Comparison of ENCODE assay signal across 23 cellular contexts in genomic region chr1:171661076-171661650, GRCh38. TPM values are rescaled to one million over a fixed set of nuclear protein-coding genes. Genes with fewer than 3 reads are reported as not detected.
A peak's percentile ranks its signal among the peaks of the same experiment; 100 is the strongest.
DNase-seq lines count a peak whose midpoint lies in the region; ATAC-seq, FAIRE-seq and TF ChIP-seq lines count a peak whose summit lies in the region.
"Had no signal": no experiment of that assay in that cellular context is flagged by ENCODE, and none has a peak within 500 bp of the region (broad histone marks: within the 10 kb centered on the region; RNA-seq: fewer than 3 reads in every experiment).

No MANE protein-coding gene starts in this region.

- no peaks in the 10 kb centered on the region for H3K79me2 ChIP-seq in mammary epithelial cell (ENCODE audit: insufficient read depth, low read length)
- H3K79me2 ChIP-seq in K562 (ENCODE audit: control insufficient read depth, insufficient read depth, low read length) = no peaks in the 10 kb centered on the region

- H3K27ac Mint-ChIP-seq in MCF 10A (ENCODE audit: low read depth, unreplicated experiment) (no peak overlapping the region), nephron progenitor cell (peak overlapping the region; percentile 56), type B pancreatic cell (peak overlapping the region; percentile 83)
- H3K27ac Mint-ChIP-seq: CD4-positive, CD25-positive, alpha-beta regulatory T cell; HFFc6 had no signal

- H3K4me1 Mint-ChIP-seq in MCF 10A (ENCODE audit: insufficient read depth, unreplicated experiment) = no peaks in the 10 kb centered on the region
- H3K4me1 Mint-ChIP-seq in nephron progenitor cell = peaks cover 4% of the 10 kb centered on the region
- H3K4me1 Mint-ChIP-seq in type B pancreatic cell (ENCODE audit: unreplicated experiment) = peaks cover 12% of the 10 kb centered on the region
- H3K4me1 Mint-ChIP-seq: CD4-positive, CD25-positive, alpha-beta regulatory T cell had no signal

- no peak for TF ChIP-seq EP300 in K562 (IDR thresholded peaks at IDR 0.05; ENCODE audit: low read length)

- H3K9me3 ChIP-seq in mammary epithelial cell (replicated peaks; ENCODE audit: insufficient read depth, low read length) = no peaks in the 10 kb centered on the region
- no peaks in the 10 kb centered on the region for H3K9me3 ChIP-seq in K562 (replicated peaks; ENCODE audit: control insufficient read depth, insufficient read depth, low read depth, low read length)
- H3K9me3 ChIP-seq: BE2C had no signal

- H3K36me3 Mint-ChIP-seq in MCF 10A (ENCODE audit: insufficient read depth, unreplicated experiment) = peaks cover 5% of the 10 kb centered on the region
- no peaks in the 10 kb centered on the region for H3K36me3 Mint-ChIP-seq in nephron progenitor cell (ENCODE audit: low read depth)
- no peaks in the 10 kb centered on the region for H3K36me3 Mint-ChIP-seq in type B pancreatic cell
- H3K36me3 Mint-ChIP-seq: CD4-positive, CD25-positive, alpha-beta regulatory T cell had no signal

- H3K36me3 ChIP-seq in mammary epithelial cell (ENCODE audit: insufficient read depth, low read length) = no peaks in the 10 kb centered on the region
- H3K36me3 ChIP-seq in K562 (ENCODE audit: control insufficient read depth, insufficient read depth, low read length) = no peaks in the 10 kb centered on the region
- H3K36me3 ChIP-seq: BE2C had no signal

- peak; percentile 34; the same call in 2 of the 3 replicates for ATAC-seq in K562

- no peak overlapping the region for H3K4me3 Mint-ChIP-seq in MCF 10A (ENCODE audit: unreplicated experiment)
- H3K4me3 Mint-ChIP-seq in nephron progenitor cell = no peak overlapping the region
- H3K4me3 Mint-ChIP-seq in type B pancreatic cell = no peak overlapping the region
- H3K4me3 Mint-ChIP-seq: CD4-positive, CD25-positive, alpha-beta regulatory T cell; HFFc6 had no signal

- DNase-seq in mammary epithelial cell = peak; percentile 21
- DNase-seq in MCF 10A (ENCODE audit: unreplicated experiment) = no peak
- no peak for DNase-seq in K562 (ENCODE audit: extremely low read depth in 1 of 4, low spot score in 3 of 4)
- DNase-seq in nephron progenitor cell = no peak
- DNase-seq in type B pancreatic cell (ENCODE audit: extremely low spot score, unreplicated experiment) = no peak
- DNase-seq in COLO829 (ENCODE audit: low spot score) = no peak
- no peak for DNase-seq in GM13977 (ENCODE audit: low spot score)
- DNase-seq in OCI-M2 (lab: John Stamatoyannopoulos, UW; ENCODE audit: unreplicated experiment) = no peak
- DNase-seq: BE2C; CD4-positive, CD25-positive, alpha-beta regulatory T cell; HFFc6; NCI-H1417 treated with DMSO at 0.1 percent for 48 hours; NCI-H1930; NCI-H2171; NCI-H526; NK-92 treated with Interleukin-12 subunit alpha and Interleukin-12 subunit beta, amount 100 ng/mL, for 24 hours; SHP77 had no signal

- no peak for FAIRE-seq in K562 (lab: Jason Lieb, UNC)
- FAIRE-seq: H54 had no signal

- in situ Hi-C loops in mammary epithelial cell (cut with MboI; ENCODE audit: low sequenced_read_pairs in 2 of 2) = no loop called here
- in situ Hi-C loops in K562 (cut with MboI) = no loop called here
- in situ Hi-C loops in GM13977 (cut with MboI; ENCODE audit: low pct_unique_long_range_greater_than_20kb, low sequenced_read_pairs, unreplicated experiment) = no loop called here

- peaks cover 6% of the 10 kb centered on the region for H3K4me1 ChIP-seq in mammary epithelial cell (ENCODE audit: insufficient read depth, low read length)
- H3K4me1 ChIP-seq in K562 (replicated peaks in 1 of 2; ENCODE audit: control insufficient read depth in 2 of 2, insufficient read depth in 2 of 2, low read length in 2 of 2) = no peaks in the 10 kb centered on the region
- H3K4me1 ChIP-seq: BE2C had no signal

- H3K27me3 Mint-ChIP-seq in MCF 10A (ENCODE audit: insufficient read depth, unreplicated experiment) (no peaks in the 10 kb centered on the region), nephron progenitor cell (ENCODE audit: low read depth, poor library complexity) (peaks cover 3% of the 10 kb centered on the region), type B pancreatic cell (no peaks in the 10 kb centered on the region)

- dilution Hi-C loops in mammary epithelial cell (cut with HindIII; ENCODE audit: low sequenced_read_pairs) = no loop called here

- no peaks in the 10 kb centered on the region for H3K9me3 Mint-ChIP-seq in MCF 10A (ENCODE audit: unreplicated experiment)
- H3K9me3 Mint-ChIP-seq in nephron progenitor cell = no peaks in the 10 kb centered on the region
- H3K9me3 Mint-ChIP-seq in type B pancreatic cell = peaks cover 9% of the 10 kb centered on the region
- H3K9me3 Mint-ChIP-seq: HFFc6 had no signal

- H3K27ac ChIP-seq in mammary epithelial cell (ENCODE audit: insufficient read depth, low read depth, low read length) (no peak overlapping the region), K562 (ENCODE audit: extremely low read depth, low read depth, low read length) (no peak overlapping the region)
- H3K27ac ChIP-seq: KMS-11, SK-N-MC had no signal

- BruUV-seq in mammary epithelial cell (replicated peaks; lab: Mats Ljungman, UMichigan) = no TSS peak
- BruUV-seq in MCF 10A (replicated peaks; lab: Mats Ljungman, UMichigan) = no TSS peak
- BruUV-seq in K562 (replicated peaks; lab: Mats Ljungman, UMichigan) = no TSS peak

- TF ChIP-seq POLR2A in K562 (conservative IDR thresholded peaks at IDR 0.05) = no peak

- 35% methylated on average over 5 of the region's 5 CpGs for WGBS in mammary epithelial cell (ENCODE audit: low coverage, missing lambda C conversion rate)
- 16% methylated on average over 5 of the region's 5 CpGs for WGBS in K562 (ENCODE audit: insufficient coverage, low coverage, missing lambda C conversion rate)

- no peak for TF ChIP-seq RAD21 in K562 (CRISPR knock-in tag; conservative IDR thresholded peaks at IDR 0.05 in 1 of 2, IDR thresholded peaks at IDR 0.05 in 1 of 2)

- H3K4me3 ChIP-seq in mammary epithelial cell (replicated peaks in 1 of 3; ENCODE audit: insufficient read depth in 1 of 3, low read depth in 2 of 3, low read length in 3 of 3) = no peak overlapping the region
- no peak overlapping the region for H3K4me3 ChIP-seq in K562
- H3K4me3 ChIP-seq: SK-N-MC had no signal

- H4K20me1 ChIP-seq in mammary epithelial cell (ENCODE audit: insufficient read depth, low read length) (no peaks in the 10 kb centered on the region), K562 (replicated peaks; ENCODE audit: control insufficient read depth, insufficient read depth, low read length) (no peaks in the 10 kb centered on the region)

- no peak for TF ChIP-seq CTCF in mammary epithelial cell (conservative IDR thresholded peaks at IDR 0.05 in 1 of 2, IDR thresholded peaks at IDR 0.05 in 1 of 2; ENCODE audit: extremely low read depth in 1 of 2, insufficient read depth in 1 of 2, low read depth in 1 of 2, low read length in 2 of 2)
- no peak for TF ChIP-seq CTCF in MCF 10A (IDR thresholded peaks at IDR 0.05; ENCODE audit: unreplicated experiment)
- no peak for TF ChIP-seq CTCF in K562 (IDR thresholded peaks at IDR 0.05 in 2 of 3, conservative IDR thresholded peaks at IDR 0.05 in 1 of 3; ENCODE audit: insufficient read depth in 2 of 3, low read depth in 1 of 3, low read length in 3 of 3)
- no peak for TF ChIP-seq CTCF in nephron progenitor cell (IDR thresholded peaks at IDR 0.05)
- TF ChIP-seq CTCF in type B pancreatic cell (conservative IDR thresholded peaks at IDR 0.05) = no peak
- no peak for TF ChIP-seq CTCF in GM13977 (IDR thresholded peaks at IDR 0.05; ENCODE audit: extremely low read depth, insufficient read depth, missing control alignments)

- POLR2A ChIA-PET in MCF 10A (lab: Yijun Ruan, JAX) (no interaction called here), K562 (lab: Yijun Ruan, JAX) (interaction anchor here (1.1 kb wide), 1 partner anchor 12 kb away, joined by 3 read pairs; no protein-coding TSS in a partner anchor)

- H3K9ac ChIP-seq in mammary epithelial cell (ENCODE audit: insufficient read depth, low read length) = no peak overlapping the region
- no peak overlapping the region for H3K9ac ChIP-seq in K562 (ENCODE audit: insufficient read depth in 1 of 2, low read depth in 2 of 2, low read length in 2 of 2)
- H3K9ac ChIP-seq: KMS-11 had no signal

- no peaks in the 10 kb centered on the region for H3K9me1 ChIP-seq in K562 (ENCODE audit: control insufficient read depth, insufficient read depth, low read length)

- H3K4me2 ChIP-seq in mammary epithelial cell (ENCODE audit: insufficient read depth, low read depth, low read length) (no peak overlapping the region), K562 (ENCODE audit: insufficient read depth, low read length) (no peak overlapping the region)
- H3K4me2 ChIP-seq: KMS-11 had no signal

- H2AFZ ChIP-seq in mammary epithelial cell (ENCODE audit: low read depth, low read length) = peak overlapping the region; percentile 81
- no peak overlapping the region for H2AFZ ChIP-seq in K562 (ENCODE audit: low read depth, low read length)

- intact Hi-C loops in mammary epithelial cell (cut with micrococcal nuclease) = no loop called here
- intact Hi-C loops in MCF 10A (cut with micrococcal nuclease) = no loop called here
- intact Hi-C loops in K562 (cut with micrococcal nuclease) = no loop called here

- H3K27me3 ChIP-seq in mammary epithelial cell (ENCODE audit: insufficient read depth, low read length) = no peaks in the 10 kb centered on the region
- peaks cover 16 to 23% of the 10 kb centered on the region in 2 experiments; a peak in 4 of 5 replicates for H3K27me3 ChIP-seq in K562 (ENCODE audit: control insufficient read depth in 2 of 2, insufficient read depth in 2 of 2, low read length in 2 of 2)

- CTCF ChIA-PET in mammary epithelial cell (lab: Charles Lee; ENCODE audit: low non-redundant PET) (interaction anchor here (1.0 kb wide), 1 partner anchor 17 kb away, joined by 4 read pairs; no protein-coding TSS in a partner anchor), MCF 10A (lab: Yijun Ruan, JAX) (interaction anchor here (0.9 to 1.1 kb wide), 3 partner anchors 16 to 78 kb away, joined by 3 to 4 read pairs (median 3); no protein-coding TSS in a partner anchor), K562 (lab: Yijun Ruan, JAX; ENCODE audit: low intra/inter-chr PET ratio) (no interaction called here)

RNA-seq across cellular contexts. Expression of gene MYOC, which starts 8.7 kb away (rescaled TPM):
- total RNA-seq in mammary epithelial cell (not detected), MCF 10A (2022) (not detected in 2 replicates), K562 (2014; rRNA removed) (not detected in 2 replicates), K562 (2014; rRNA removed; fragmentation: Illumina TruSeq; extraction: Trizol) (not detected in 2 replicates), K562 (2015; rRNA removed; fragmentation: Illumina TruSeq; extraction: Trizol) (not detected in 2 replicates), K562 (2021) (not detected in 2 replicates), type B pancreatic cell (ENCODE audit: low replicate concordance) (not detected in 2 replicates)
- polyA plus RNA-seq in mammary epithelial cell (not detected), K562 (2011; rRNA removed) (not detected in 2 replicates), K562 (2014; fragmentation: Illumina TruSeq; extraction: Trizol) (not detected in 2 replicates), K562 (2014; fragmentation: Nextera tagmentation; extraction: Ambion mirVana) (not detected), K562 (2014; rRNA removed) (not detected in 2 replicates)
- polyA minus RNA-seq in mammary epithelial cell = not detected
- not detected in 2 replicates for total RNA-seq in K562 (2011; cell fraction: chromatin; rRNA removed; ENCODE audit: low replicate concordance)
- not detected in 2 replicates for total RNA-seq in K562 (2011; cell fraction: nucleolus; rRNA removed)
- not detected in 2 replicates for total RNA-seq in K562 (2011; cell fraction: nucleoplasm; rRNA removed)
- not detected in 2 replicates for polyA plus RNA-seq in K562 (2011; cell fraction: cytosol; rRNA removed)
- not detected in 2 replicates for polyA plus RNA-seq in K562 (2011; cell fraction: nucleus; rRNA removed)
- polyA plus RNA-seq in K562 (2012) = not detected in 2 replicates
- not detected in 2 replicates for polyA minus RNA-seq in K562 (2011; rRNA and poly(A)+ RNA removed)
- not detected in 2 replicates for polyA minus RNA-seq in K562 (2011; cell fraction: cytosol; rRNA and poly(A)+ RNA removed)
- polyA minus RNA-seq in K562 (2011; cell fraction: nucleus; rRNA and poly(A)+ RNA removed) = not detected in 2 replicates
- total RNA-seq: A172; CD4-positive, CD25-positive, alpha-beta regulatory T cell; M059J; RPMI7951 had no signal
- polyA plus RNA-seq: CD4-positive, CD25-positive, alpha-beta regulatory T cell had no signal

RNA-seq across cellular contexts. Expression of gene MYOCOS, which starts 39.1 kb away (rescaled TPM):
- total RNA-seq in mammary epithelial cell (not detected), MCF 10A (2022) (0.23 and 0.25 TPM in 2 replicates), K562 (2014; rRNA removed) (not detected in 2 replicates), K562 (2014; rRNA removed; fragmentation: Illumina TruSeq; extraction: Trizol) (0.07 TPM in 1 of 2 replicates, not detected in the other), K562 (2015; rRNA removed; fragmentation: Illumina TruSeq; extraction: Trizol) (0.07 TPM in 1 of 2 replicates, not detected in the other), K562 (2021) (not detected in 2 replicates), type B pancreatic cell (ENCODE audit: low replicate concordance) (not detected in 2 replicates)
- polyA plus RNA-seq in mammary epithelial cell (not detected), K562 (2011; rRNA removed) (not detected in 2 replicates), K562 (2014; fragmentation: Illumina TruSeq; extraction: Trizol) (not detected in 2 replicates), K562 (2014; fragmentation: Nextera tagmentation; extraction: Ambion mirVana) (not detected), K562 (2014; rRNA removed) (not detected in 2 replicates)
- not detected for polyA minus RNA-seq in mammary epithelial cell
- 0.30 TPM in 1 of 2 replicates, not detected in the other for total RNA-seq in K562 (2011; cell fraction: chromatin; rRNA removed; ENCODE audit: low replicate concordance)
- not detected in 2 replicates for total RNA-seq in K562 (2011; cell fraction: nucleolus; rRNA removed)
- total RNA-seq in K562 (2011; cell fraction: nucleoplasm; rRNA removed) = 0.31 TPM in 1 of 2 replicates, not detected in the other
- polyA plus RNA-seq in K562 (2011; cell fraction: cytosol; rRNA removed) = not detected in 2 replicates
- not detected in 2 replicates for polyA plus RNA-seq in K562 (2011; cell fraction: nucleus; rRNA removed)
- not detected in 2 replicates for polyA plus RNA-seq in K562 (2012)
- polyA minus RNA-seq in K562 (2011; rRNA and poly(A)+ RNA removed) = 0.07 TPM in 1 of 2 replicates, not detected in the other
- not detected in 2 replicates for polyA minus RNA-seq in K562 (2011; cell fraction: cytosol; rRNA and poly(A)+ RNA removed)
- polyA minus RNA-seq in K562 (2011; cell fraction: nucleus; rRNA and poly(A)+ RNA removed) = not detected in 2 replicates
- total RNA-seq: A172; CD4-positive, CD25-positive, alpha-beta regulatory T cell; HFFc6; M059J; RPMI7951 had no signal
- polyA plus RNA-seq: CD4-positive, CD25-positive, alpha-beta regulatory T cell had no signal
